ENCODE assay signal across 11 cellular contexts in genomic region chr14:103558071-103558882, GRCh38. TPM values are rescaled to one million over a fixed set of nuclear protein-coding genes. Genes with fewer than 3 reads are reported as not detected.
DNase-seq lines count a peak whose midpoint lies in the region; ATAC-seq lines count a peak whose summit lies in the region.
"Had no signal": no experiment of that assay in that cellular context is flagged by ENCODE, and none has a peak within 500 bp of the region (broad histone marks: within the 10 kb centered on the region; RNA-seq: fewer than 3 reads in every experiment).

No MANE protein-coding gene starts in this region.

- peaks cover 20% of the 10 kb centered on the region for H3K79me1 ChIP-seq in mesenchymal stem cell (replicated peaks; ENCODE audit: low read length, poor library complexity, severe bottlenecking)

- no peak overlapping the region for H2BK15ac ChIP-seq in mesenchymal stem cell (ENCODE audit: low read depth, poor library complexity, severe bottlenecking)

- no peak overlapping the region for H4K91ac ChIP-seq in mesenchymal stem cell (ENCODE audit: low read length)

- H3K27ac Mint-ChIP-seq in T-helper 2 cell treated with Interferon-gamma antibody and Interleukin-4, amounts not matched to agents 5 μg/mL and 100 μg/mL, for 36 hours, result no peak overlapping the region
- H3K27ac Mint-ChIP-seq: activated CD4-positive, alpha-beta T cell treated with anti-CD3 and anti-CD28 coated beads, Interleukin-2, amount 10 ng/mL, durations not matched to agents 7 days and 5 days; dendritic cell treated with granulocyte-macrophage colony-stimulating factor and Interleukin-4, amounts not matched to agents 40 ng/mL and 50 ng/mL, for 4 days had no signal

- H3K36me3 ChIP-seq in adipocyte (ENCODE audit: control insufficient read depth, insufficient read depth, low read length, severe bottlenecking) (peaks cover 29% of the 10 kb centered on the region), mesenchymal stem cell (ENCODE audit: control insufficient read depth in 1 of 2, insufficient read depth in 2 of 2, low read depth in 1 of 2, low read length in 2 of 2) (peaks cover 14 to 33% of the 10 kb centered on the region in 2 experiments)

- WGBS in mesenchymal stem cell, result 92% methylated on average over 16 of the region's 16 CpGs

- H3K4me3 Mint-ChIP-seq in T-helper 2 cell treated with Interferon-gamma antibody and Interleukin-4, amounts not matched to agents 5 μg/mL and 100 μg/mL, for 36 hours, result no peak overlapping the region
- H3K4me3 Mint-ChIP-seq: activated CD4-positive, alpha-beta T cell treated with anti-CD3 and anti-CD28 coated beads, Interleukin-2, amount 10 ng/mL, durations not matched to agents 7 days and 5 days; dendritic cell treated with granulocyte-macrophage colony-stimulating factor and Interleukin-4, amounts not matched to agents 40 ng/mL and 50 ng/mL, for 4 days had no signal

- peak overlapping the region; percentile 77 for H2BK5ac ChIP-seq in mesenchymal stem cell (ENCODE audit: low read depth, low read length, poor library complexity, severe bottlenecking)

- peak overlapping the region; percentile 92 for H3K9ac ChIP-seq in adipocyte (ENCODE audit: low read length)
- H3K9ac ChIP-seq in mesenchymal stem cell (ENCODE audit: low read length), result peak overlapping the region; percentile 96

- peaks cover 29% of the 10 kb centered on the region for H3K4me1 Mint-ChIP-seq in T-helper 2 cell treated with Interferon-gamma antibody and Interleukin-4, amounts not matched to agents 5 μg/mL and 100 μg/mL, for 36 hours (ENCODE audit: low read depth)

- no peak overlapping the region for H2AFZ ChIP-seq in mesenchymal stem cell (ENCODE audit: low read depth, low read length)

- H3K4me2 ChIP-seq in mesenchymal stem cell (ENCODE audit: low read length, poor library complexity, severe bottlenecking), result peak overlapping the region; percentile 72

- no peaks in the 10 kb centered on the region for H3K9me3 Mint-ChIP-seq in T-helper 2 cell treated with Interferon-gamma antibody and Interleukin-4, amounts not matched to agents 5 μg/mL and 100 μg/mL, for 36 hours
- H3K9me3 Mint-ChIP-seq: activated CD4-positive, alpha-beta T cell treated with anti-CD3 and anti-CD28 coated beads, Interleukin-2, amount 10 ng/mL, durations not matched to agents 7 days and 5 days; dendritic cell treated with granulocyte-macrophage colony-stimulating factor and Interleukin-4, amounts not matched to agents 40 ng/mL and 50 ng/mL, for 4 days had no signal

- no peaks in the 10 kb centered on the region for H3K27me3 Mint-ChIP-seq in T-helper 2 cell treated with Interferon-gamma antibody and Interleukin-4, amounts not matched to agents 5 μg/mL and 100 μg/mL, for 36 hours (ENCODE audit: low read depth)
- H3K27me3 Mint-ChIP-seq: activated CD4-positive, alpha-beta T cell treated with anti-CD3 and anti-CD28 coated beads, Interleukin-2, amount 10 ng/mL, durations not matched to agents 7 days and 5 days; dendritic cell treated with granulocyte-macrophage colony-stimulating factor and Interleukin-4, amounts not matched to agents 40 ng/mL and 50 ng/mL, for 4 days had no signal

- no peak overlapping the region for H2BK12ac ChIP-seq in mesenchymal stem cell (ENCODE audit: low read length in 2 of 2)

- peak overlapping the region; percentile 91 for H2AK5ac ChIP-seq in mesenchymal stem cell (ENCODE audit: low read length, severe bottlenecking)

- no peak overlapping the region for H3K14ac ChIP-seq in mesenchymal stem cell (ENCODE audit: low read length in 2 of 2)

- no peak overlapping the region for H2BK120ac ChIP-seq in mesenchymal stem cell (ENCODE audit: low read depth, low read length)

- H3K23ac ChIP-seq in mesenchymal stem cell (ENCODE audit: low read length in 2 of 2), result no peak overlapping the region

- in situ Hi-C loops in ACHN (cut with HindIII; ENCODE audit: low pct_ligation_motif_present, low pct_unique_long_range_greater_than_20kb, low sequenced_read_pairs), result no loop called here

- H3K4me3 ChIP-seq in adipocyte (ENCODE audit: low read length), result peak overlapping the region; percentile 90
- H3K4me3 ChIP-seq in mesenchymal stem cell (ENCODE audit: insufficient read depth in 1 of 2, low read depth in 1 of 2, low read length in 2 of 2), result peak overlapping the region in 1 of 2 experiments; percentile 25

- H3K9me3 ChIP-seq in adipocyte (ENCODE audit: control insufficient read depth, low read length), result no peaks in the 10 kb centered on the region
- H3K9me3 ChIP-seq in mesenchymal stem cell (ENCODE audit: control insufficient read depth, low read length), result no peaks in the 10 kb centered on the region

- H3K27ac ChIP-seq in mesenchymal stem cell (ENCODE audit: low read length, poor library complexity, severe bottlenecking), result peak overlapping the region; percentile 98

- H3K18ac ChIP-seq in mesenchymal stem cell (ENCODE audit: low read depth in 1 of 2, low read length in 2 of 2), result no peak overlapping the region

- no peaks in the 10 kb centered on the region for H3K27me3 ChIP-seq in adipocyte (replicated peaks; ENCODE audit: control insufficient read depth, insufficient read depth, low read length)
- H3K27me3 ChIP-seq in mesenchymal stem cell (ENCODE audit: control insufficient read depth in 1 of 2, insufficient read depth in 1 of 2, low read length in 2 of 2), result no peaks in the 10 kb centered on the region

- no peak overlapping the region for H3K4ac ChIP-seq in mesenchymal stem cell (ENCODE audit: low read depth in 1 of 2, low read length in 2 of 2)

- peaks cover 66% of the 10 kb centered on the region for H3K4me1 ChIP-seq in adipocyte (ENCODE audit: control insufficient read depth, insufficient read depth, low read length)
- H3K4me1 ChIP-seq in mesenchymal stem cell (ENCODE audit: control insufficient read depth, insufficient read depth, low read depth, low read length), result peaks cover 19% of the 10 kb centered on the region

- ATAC-seq in HG03442 (IDR thresholded peaks at IDR 0.05; ENCODE audit: unreplicated experiment), result no peak

- H4K8ac ChIP-seq in mesenchymal stem cell (ENCODE audit: low read length), result no peak overlapping the region

- DNase-seq in ACHN, result peak; percentile 96
- peak; percentile 11 for DNase-seq in H4 (ENCODE audit: low spot score)
- DNase-seq in adipocyte (ENCODE audit: low read depth), result peak; percentile 83
- peak; percentile 75 for DNase-seq in mesenchymal stem cell
- DNase-seq in NCI-H82 treated with DMSO at 0.1 percent for 48 hours (lab: John Stamatoyannopoulos, UW; ENCODE audit: unreplicated experiment), result no peak
- DNase-seq in stimulated activated naive CD4-positive, alpha-beta T cell treated with Interleukin-2 at 50 U/mL for 16 hours (lab: John Stamatoyannopoulos, UW), result no peak
- no peak for DNase-seq in T-helper 2 cell treated with Interferon-gamma antibody and Interleukin-4, amounts not matched to agents 5 μg/mL and 100 μg/mL, for 36 hours (ENCODE audit: low spot score)
- DNase-seq: activated CD4-positive, alpha-beta T cell treated with anti-CD3 and anti-CD28 coated beads, Interleukin-2, amount 10 ng/mL, durations not matched to agents 7 days and 5 days; DND-41 had no signal

- peaks cover 30% of the 10 kb centered on the region for H3K36me3 Mint-ChIP-seq in T-helper 2 cell treated with Interferon-gamma antibody and Interleukin-4, amounts not matched to agents 5 μg/mL and 100 μg/mL, for 36 hours (ENCODE audit: low read depth)

RNA-seq across cellular contexts. Expression of gene BAG5, which starts 4.2 kb away (rescaled TPM):
- total RNA-seq in H4 (2014; rRNA removed; shearing (Covaris generic)), result 11.3 and 18.5 TPM in 2 replicates
- 14.8 TPM for polyA plus RNA-seq in mesenchymal stem cell (2013, experiment 1 of 2)
- 14.4 TPM for polyA plus RNA-seq in mesenchymal stem cell (2013, experiment 2 of 2)

RNA-seq across cellular contexts. Expression of gene COA8, which starts 4.5 kb away (rescaled TPM):
- total RNA-seq in H4 (2014; rRNA removed; shearing (Covaris generic)), result 21.7 and 22.3 TPM in 2 replicates
- polyA plus RNA-seq in mesenchymal stem cell (2013, experiment 1 of 2), result 63.1 TPM
- polyA plus RNA-seq in mesenchymal stem cell (2013, experiment 2 of 2), result 58.9 TPM

RNA-seq across cellular contexts. Expression of gene TRMT61A, which starts 29.3 kb away (rescaled TPM):
- 5.8 and 6.8 TPM in 2 replicates for total RNA-seq in H4 (2014; rRNA removed; shearing (Covaris generic))
- polyA plus RNA-seq in mesenchymal stem cell (2013, experiment 1 of 2), result 3.6 TPM
- polyA plus RNA-seq in mesenchymal stem cell (2013, experiment 2 of 2), result 3.8 TPM

RNA-seq across cellular contexts. Expression of gene CKB, which starts 35.6 kb away (rescaled TPM):
- 47.1 and 52.4 TPM in 2 replicates for total RNA-seq in H4 (2014; rRNA removed; shearing (Covaris generic))
- polyA plus RNA-seq in mesenchymal stem cell (2013, experiment 1 of 2), result 46.1 TPM
- polyA plus RNA-seq in mesenchymal stem cell (2013, experiment 2 of 2), result 46.9 TPM

Comparison
In these comparisons a context has a peak if more than half of its experiments do, and no peak if none do; other contexts are left out.
1. DNase-seq: peak in ACHN (single experiment), H4 (single experiment), adipocyte (single experiment) and mesenchymal stem cell (single experiment); none in NCI-H82 treated with DMSO at 0.1 percent for 48 hours (single experiment), stimulated activated naive CD4-positive, alpha-beta T cell treated with Interleukin-2 at 50 U/mL for 16 hours (single experiment) and T-helper 2 cell treated with Interferon-gamma antibody and Interleukin-4, amounts not matched to agents 5 μg/mL and 100 μg/mL, for 36 hours (single experiment).